15 cellular contexts compared by ENCODE assay signal in the genomic region with DNA sequence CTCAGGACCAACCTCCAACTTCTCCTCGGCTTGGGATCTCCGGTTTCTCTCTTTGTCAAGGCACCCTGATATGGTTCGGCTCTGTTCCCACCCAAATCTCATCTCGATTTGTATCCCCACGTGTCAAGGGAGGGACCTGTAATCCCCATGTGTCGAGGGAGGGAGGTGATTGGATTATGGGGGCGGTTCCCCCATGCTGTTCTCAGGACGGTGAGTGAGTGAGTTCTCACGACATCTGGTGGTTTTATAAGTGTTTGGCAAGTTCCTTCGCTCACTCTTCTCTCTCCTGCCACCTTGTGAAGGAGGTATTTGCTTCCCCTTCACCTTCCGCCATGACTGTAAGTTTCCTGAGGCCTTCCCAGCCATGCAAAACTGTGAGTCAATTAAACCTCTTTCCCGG.
DNase-seq lines count a peak whose midpoint lies in the region; ATAC-seq and TF ChIP-seq lines count a peak whose summit lies in the region.
"Had no signal": no experiment of that assay in that cellular context is flagged by ENCODE, and none has a peak within 500 bp of the region (broad histone marks: within the 10 kb centered on the region; RNA-seq: fewer than 3 reads in every experiment).

No MANE protein-coding gene starts in this region.

- no peaks in the 10 kb centered on the region for H3K9me3 ChIP-seq in Panc1 (ENCODE audit: control insufficient read depth, insufficient read depth, low read depth, low read length)
- H3K9me3 ChIP-seq in mesenchymal stem cell (ENCODE audit: control insufficient read depth, low read length) = no peaks in the 10 kb centered on the region
- H3K9me3 ChIP-seq in colonic mucosa = no peaks in the 10 kb centered on the region
- H3K9me3 ChIP-seq: A549, HAP-1 had no signal

- H3K36me3 ChIP-seq in Panc1 (ENCODE audit: control insufficient read depth, insufficient read depth, low read length) (no peaks in the 10 kb centered on the region), mesenchymal stem cell (ENCODE audit: control insufficient read depth in 1 of 2, insufficient read depth in 2 of 2, low read depth in 1 of 2, low read length in 2 of 2) (no peaks in the 10 kb centered on the region), colonic mucosa (no peaks in the 10 kb centered on the region)
- H3K36me3 ChIP-seq: HAP-1 had no signal

- peak overlapping the region; percentile 9 for H4K91ac ChIP-seq in mesenchymal stem cell (ENCODE audit: low read length)

- no peak overlapping the region for H3K23ac ChIP-seq in mesenchymal stem cell (ENCODE audit: low read length in 2 of 2)

- peak overlapping the region; percentile 18; the same call in 1 of the 2 replicates for H3K27ac ChIP-seq in Panc1 (ENCODE audit: low read length)
- no peak overlapping the region for H3K27ac ChIP-seq in mesenchymal stem cell (ENCODE audit: low read length, poor library complexity, severe bottlenecking)
- H3K27ac ChIP-seq in colonic mucosa = no peak overlapping the region

- no peaks in the 10 kb centered on the region for H3K27me3 ChIP-seq in Panc1 (ENCODE audit: control insufficient read depth, insufficient read depth, low read length)
- H3K27me3 ChIP-seq in mesenchymal stem cell (ENCODE audit: control insufficient read depth in 1 of 2, insufficient read depth in 1 of 2, low read length in 2 of 2) = peaks cover 0 to 8% of the 10 kb centered on the region in 2 experiments
- H3K27me3 ChIP-seq in colonic mucosa = no peaks in the 10 kb centered on the region

- no peak overlapping the region for H3K4me2 ChIP-seq in mesenchymal stem cell (ENCODE audit: low read length, poor library complexity, severe bottlenecking)
- H3K4me2 ChIP-seq: A549 had no signal

- H2BK12ac ChIP-seq in mesenchymal stem cell (ENCODE audit: low read length in 2 of 2) = peak overlapping the region in 1 of 2 experiments; percentile 68

- H3K4me3 ChIP-seq in Panc1 (ENCODE audit: low read depth in 2 of 2, low read length in 2 of 2) (no peak overlapping the region), mesenchymal stem cell (ENCODE audit: insufficient read depth in 1 of 2, low read depth in 1 of 2, low read length in 2 of 2) (no peak overlapping the region), colonic mucosa (no peak overlapping the region)
- H3K4me3 ChIP-seq: A549, HAP-1 had no signal

- POLR2A ChIA-PET in Panc1 (lab: Charles Lee) = no interaction called here

- H3K9ac ChIP-seq in mesenchymal stem cell (ENCODE audit: low read length) (no peak overlapping the region), colonic mucosa (ENCODE audit: low read depth in 2 of 2, low read length in 2 of 2) (no peak overlapping the region)

- H2BK120ac ChIP-seq in mesenchymal stem cell (ENCODE audit: low read depth, low read length) = peak overlapping the region; percentile 21

- no peak overlapping the region for H2AFZ ChIP-seq in mesenchymal stem cell (ENCODE audit: low read depth, low read length)

- CTCF ChIA-PET in Panc1 (lab: Charles Lee) = no interaction called here

- 83% methylated on average over 12 of the region's 12 CpGs for WGBS in mesenchymal stem cell

- DNase-seq in NCI-H524 treated with DMSO at 0.1 percent for 48 hours (lab: John Stamatoyannopoulos, UW) (peak; percentile 77), Panc1 (ENCODE audit: low read depth, low spot score) (no peak), mesenchymal stem cell (no peak), mucosa of gallbladder (ENCODE audit: low spot score) (no peak), colonic mucosa (no peak), head of caudate nucleus (no peak), GM13977 (ENCODE audit: low spot score) (no peak)
- DNase-seq: CD8-positive, alpha-beta T cell; COR-L47; DMS153; DMS79 treated with DMSO at 0.1 percent for 48 hours; EL; GOT3 had no signal

- in situ Hi-C loops in Panc1 (cut with HindIII; ENCODE audit: low pct_unique_long_range_greater_than_20kb, low sequenced_read_pairs) = no loop called here
- in situ Hi-C loops in GM13977 (cut with MboI; ENCODE audit: low pct_unique_long_range_greater_than_20kb, low sequenced_read_pairs, unreplicated experiment) = no loop called here

- H2BK15ac ChIP-seq in mesenchymal stem cell (ENCODE audit: low read depth, poor library complexity, severe bottlenecking) = peak overlapping the region; percentile 49

- no peak overlapping the region for H2BK5ac ChIP-seq in mesenchymal stem cell (ENCODE audit: low read depth, low read length, poor library complexity, severe bottlenecking)

- BruUV-seq in Panc1 (replicated peaks; lab: Mats Ljungman, UMichigan) = no TSS peak

- peak overlapping the region in 1 of 2 experiments; percentile 24 for H3K4ac ChIP-seq in mesenchymal stem cell (ENCODE audit: low read depth in 1 of 2, low read length in 2 of 2)

- TF ChIP-seq CTCF in Panc1 (IDR thresholded peaks at IDR 0.05) = no peak
- TF ChIP-seq CTCF in colonic mucosa (IDR thresholded peaks at IDR 0.05) = no peak
- no peak for TF ChIP-seq CTCF in GM13977 (IDR thresholded peaks at IDR 0.05; ENCODE audit: extremely low read depth, insufficient read depth, missing control alignments)

- no peak overlapping the region for H3K14ac ChIP-seq in mesenchymal stem cell (ENCODE audit: low read length in 2 of 2)

- no peak overlapping the region for H4K8ac ChIP-seq in mesenchymal stem cell (ENCODE audit: low read length)

- H3K4me1 ChIP-seq in Panc1 (ENCODE audit: control insufficient read depth, insufficient read depth, low read length) = peaks cover 34% of the 10 kb centered on the region
- H3K4me1 ChIP-seq in mesenchymal stem cell (ENCODE audit: control insufficient read depth, insufficient read depth, low read depth, low read length) = peaks cover 35% of the 10 kb centered on the region
- H3K4me1 ChIP-seq in colonic mucosa = no peaks in the 10 kb centered on the region
- H3K4me1 ChIP-seq: HAP-1 had no signal

- H2AK5ac ChIP-seq in mesenchymal stem cell (ENCODE audit: low read length, severe bottlenecking) = peak overlapping the region; percentile 83

- ATAC-seq in Panc1 = no peak
- ATAC-seq: A549; CD8-positive, alpha-beta T cell had no signal

- H3K18ac ChIP-seq in mesenchymal stem cell (ENCODE audit: low read depth in 1 of 2, low read length in 2 of 2) = no peak overlapping the region

- intact Hi-C loops in Panc1 (cut with micrococcal nuclease; ENCODE audit: unreplicated experiment) (no loop called here), colonic mucosa (cut with DNase I) (no loop called here), head of caudate nucleus (cut with DNase I) (no loop called here)

- no peaks in the 10 kb centered on the region for H3K79me1 ChIP-seq in mesenchymal stem cell (replicated peaks; ENCODE audit: low read length, poor library complexity, severe bottlenecking)
